Comparison of ENCODE assay signal across 6 cellular contexts in the genomic region with DNA sequence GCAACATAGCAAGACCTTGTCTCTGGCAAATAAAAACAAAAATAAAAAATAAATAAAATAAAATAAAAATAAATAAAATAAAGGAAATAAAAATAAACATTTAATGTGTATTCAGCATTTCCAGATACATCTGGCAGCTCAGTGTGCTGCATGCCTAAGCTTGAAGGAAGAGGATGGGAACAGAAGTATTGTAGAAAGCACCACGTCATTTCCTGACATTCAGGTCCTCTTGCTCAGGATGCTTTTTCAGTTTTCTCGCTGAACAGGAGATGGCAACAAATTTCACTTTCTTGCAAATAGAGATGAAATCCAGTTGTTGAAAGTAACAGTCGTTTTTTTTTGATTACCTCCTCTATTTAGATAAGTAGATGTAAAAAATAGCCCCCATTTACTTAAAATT. TPM values are rescaled to one million over a fixed set of nuclear protein-coding genes. Genes with fewer than 3 reads are reported as not detected.
"Had no signal": no experiment of that assay in that cellular context is flagged by ENCODE, and none has a peak within 500 bp of the region (broad histone marks: within the 10 kb centered on the region; RNA-seq: fewer than 3 reads in every experiment).

No MANE protein-coding gene starts in this region.

RNA-seq across cellular contexts. Expression of gene TRIM43B, which starts 21.3 kb away (rescaled TPM):
- total RNA-seq: GM23248, H1, H4, H7, H9, HFFc6 had no signal
- polyA plus RNA-seq: GM23248, H1 had no signal
